22 cellular contexts compared by ENCODE assay signal in genomic region chr5:33184367-33184766, GRCh38.
"Had no signal": no experiment of that assay in that cellular context is flagged by ENCODE, and none has a peak within 500 bp of the region (broad histone marks: within the 10 kb centered on the region; RNA-seq: fewer than 3 reads in every experiment).

No MANE protein-coding gene starts in this region.

- H3K9me3 Mint-ChIP-seq: activated CD4-positive, alpha-beta memory T cell treated with anti-CD3 and anti-CD28 coated beads, Interleukin-2, amount 10 ng/mL, durations not matched to agents 7 days and 5 days; activated CD4-positive, alpha-beta T cell treated with anti-CD3 and anti-CD28 coated beads, Interleukin-2, amount 10 ng/mL, durations not matched to agents 24 days and 14 days had no signal

- ATAC-seq: activated T-cell treated with anti-CD3 and anti-CD28 coated beads, Interleukin-2, amount 50 U/mL, for 4 hours; activated T-helper 17 cell treated with anti-CD3 and anti-CD28 coated beads, Interleukin-2, amount 50 U/mL, for 72 hours; mucosa of descending colon; natural killer cell treated with Interleukin-12 subunit alpha and Interleukin-12 subunit beta and Interleukin-15 and Interleukin-18, amount 100 ng/mL, for 72 hours; right lobe of liver; T-cell had no signal

- H3K4me1 Mint-ChIP-seq: activated CD4-positive, alpha-beta memory T cell treated with anti-CD3 and anti-CD28 coated beads, Interleukin-2, amount 10 ng/mL, durations not matched to agents 7 days and 5 days; activated CD4-positive, alpha-beta T cell treated with anti-CD3 and anti-CD28 coated beads, Interleukin-2, amount 10 ng/mL, durations not matched to agents 24 days and 14 days; activated T-helper 17 cell treated with anti-CD3 and anti-CD28 coated beads, Interleukin-2, amount 50 U/mL, for 72 hours; central memory CD8-positive, alpha-beta T cell; T-cell had no signal

- H3K27me3 Mint-ChIP-seq: activated CD4-positive, alpha-beta memory T cell treated with anti-CD3 and anti-CD28 coated beads, Interleukin-2, amount 10 ng/mL, durations not matched to agents 7 days and 5 days; activated CD4-positive, alpha-beta T cell treated with anti-CD3 and anti-CD28 coated beads, Interleukin-2, amount 10 ng/mL, durations not matched to agents 24 days and 14 days; activated T-helper 17 cell treated with anti-CD3 and anti-CD28 coated beads, Interleukin-2, amount 50 U/mL, for 72 hours; central memory CD8-positive, alpha-beta T cell; dendritic cell treated with granulocyte-macrophage colony-stimulating factor and Interleukin-4, amounts not matched to agents 40 ng/mL and 50 ng/mL, for 4 days; natural killer cell treated with Interleukin-12 subunit alpha and Interleukin-12 subunit beta and Interleukin-15 and Interleukin-18, amount 100 ng/mL, for 72 hours; progenitor cell of endocrine pancreas; stimulated activated naive CD8-positive, alpha-beta T cell treated with anti-CD3 and anti-CD28 coated beads, Interleukin-15, Interleukin-2, amounts not matched to agents 100 ng/mL and 50 ng/mL, for 24 hours; T-cell had no signal

- H3K27ac Mint-ChIP-seq: activated CD4-positive, alpha-beta memory T cell treated with anti-CD3 and anti-CD28 coated beads, Interleukin-2, amount 10 ng/mL, durations not matched to agents 7 days and 5 days; activated CD4-positive, alpha-beta T cell treated with anti-CD3 and anti-CD28 coated beads, Interleukin-2, amount 10 ng/mL, durations not matched to agents 24 days and 14 days; activated T-helper 17 cell treated with anti-CD3 and anti-CD28 coated beads, Interleukin-2, amount 50 U/mL, for 72 hours; dendritic cell treated with granulocyte-macrophage colony-stimulating factor and Interleukin-4, amounts not matched to agents 40 ng/mL and 50 ng/mL, for 4 days; endodermal cell; natural killer cell treated with Interleukin-12 subunit alpha and Interleukin-12 subunit beta and Interleukin-15 and Interleukin-18, amount 100 ng/mL, for 72 hours; progenitor cell of endocrine pancreas; stimulated activated naive CD8-positive, alpha-beta T cell treated with anti-CD3 and anti-CD28 coated beads, Interleukin-15, Interleukin-2, amounts not matched to agents 100 ng/mL and 50 ng/mL, for 24 hours; T-cell; T-helper 2 cell treated with Interferon-gamma antibody and Interleukin-4, amounts not matched to agents 5 μg/mL and 100 μg/mL, for 36 hours had no signal

- H3K36me3 Mint-ChIP-seq: T-cell had no signal

- H3K4me3 Mint-ChIP-seq: activated CD4-positive, alpha-beta memory T cell treated with anti-CD3 and anti-CD28 coated beads, Interleukin-2, amount 10 ng/mL, durations not matched to agents 7 days and 5 days; activated CD4-positive, alpha-beta T cell treated with anti-CD3 and anti-CD28 coated beads, Interleukin-2, amount 10 ng/mL, durations not matched to agents 24 days and 14 days; activated T-cell treated with anti-CD3 and anti-CD28 coated beads, Interleukin-2, amount 50 U/mL, for 4 hours; activated T-helper 17 cell treated with anti-CD3 and anti-CD28 coated beads, Interleukin-2, amount 50 U/mL, for 72 hours; central memory CD8-positive, alpha-beta T cell; dendritic cell treated with granulocyte-macrophage colony-stimulating factor and Interleukin-4, amounts not matched to agents 40 ng/mL and 50 ng/mL, for 4 days; endodermal cell; natural killer cell treated with Interleukin-12 subunit alpha and Interleukin-12 subunit beta and Interleukin-15 and Interleukin-18, amount 100 ng/mL, for 72 hours; stimulated activated naive CD8-positive, alpha-beta T cell treated with anti-CD3 and anti-CD28 coated beads, Interleukin-15, Interleukin-2, amounts not matched to agents 100 ng/mL and 50 ng/mL, for 24 hours; T-cell; T-helper 2 cell treated with Interferon-gamma antibody and Interleukin-4, amounts not matched to agents 5 μg/mL and 100 μg/mL, for 36 hours had no signal

- DNase-seq: activated CD4-positive, alpha-beta memory T cell treated with anti-CD3 and anti-CD28 coated beads, Interleukin-2, amount 10 ng/mL, durations not matched to agents 7 days and 5 days; activated CD4-positive, alpha-beta T cell treated with anti-CD3 and anti-CD28 coated beads, Interleukin-2, amount 10 ng/mL, durations not matched to agents 24 days and 14 days; activated CD4-positive, CD25-positive, alpha-beta regulatory T cell treated with anti-CD3 and anti-CD28 coated beads, Interleukin-2, amount 50 U/mL, for 72 hours; activated CD8-positive, alpha-beta memory T cell treated with anti-CD3 and anti-CD28 coated beads, Interleukin-2, amount 50 U/mL, for 48 hours; activated gamma-delta T cell treated with Interleukin-2 at 50 U/mL for 16 hours; activated naive CD4-positive, alpha-beta T cell treated with anti-CD3 and anti-CD28 coated beads, Interleukin-2, amount 50 U/mL, for 16 hours; activated T-cell treated with anti-CD3 and anti-CD28 coated beads, Interleukin-2, amount 50 U/mL, for 4 hours; endodermal cell; left ventricle myocardium inferior; mucosa of descending colon; ovary; right lobe of liver; stimulated activated CD4-positive, alpha-beta T cell treated with anti-CD3 and anti-CD28 coated beads, Interleukin-2, amount 100 ng/mL, for 48 hours; T-cell; trophoblast cell had no signal
